Comparison of ENCODE assay signal across 14 cellular contexts in genomic region chr14:75275598-75275997, GRCh38. TPM values are rescaled to one million over a fixed set of nuclear protein-coding genes. Genes with fewer than 3 reads are reported as not detected.
A peak's percentile ranks its signal among the peaks of the same experiment; 100 is the strongest.
DNase-seq lines count a peak whose midpoint lies in the region; ATAC-seq and TF ChIP-seq lines count a peak whose summit lies in the region.
"Had no signal": no experiment of that assay in that cellular context is flagged by ENCODE, and none has a peak within 500 bp of the region (broad histone marks: within the 10 kb centered on the region; RNA-seq: fewer than 3 reads in every experiment).

No MANE protein-coding gene starts in this region.

- ATAC-seq in CD4-positive, alpha-beta T cell (ENCODE audit: poor library complexity) = no peak
- ATAC-seq in memory B cell (ENCODE audit: low read depth) (no peak), esophagus mucosa (no peak)
- ATAC-seq: activated CD4-positive, CD25-positive, alpha-beta regulatory T cell treated with anti-CD3 and anti-CD28 coated beads, Interleukin-2, amount 50 U/mL, for 24 hours had no signal

- H3K36me3 ChIP-seq in spleen = peaks cover 0 to 10% (median 0%) of the 10 kb centered on the region in 6 donors
- peaks cover 5% of the 10 kb centered on the region for H3K36me3 ChIP-seq in brain microvascular endothelial cell (replicated peaks)

- no peaks in the 10 kb centered on the region for H3K9me3 Mint-ChIP-seq in CD4-positive, alpha-beta T cell
- H3K9me3 Mint-ChIP-seq in brain = peaks cover 0 to 9% (median 0%) of the 10 kb centered on the region in 5 experiments
- H3K9me3 Mint-ChIP-seq in memory B cell = no peaks in the 10 kb centered on the region

- peaks cover 56% of the 10 kb centered on the region for H3K27me3 Mint-ChIP-seq in CD4-positive, alpha-beta T cell
- H3K27me3 Mint-ChIP-seq in brain (peaks cover 46% of the 10 kb centered on the region), memory B cell (peaks cover 20% of the 10 kb centered on the region)

- H3K27me3 ChIP-seq in CD4-positive, alpha-beta T cell (ENCODE audit: control insufficient read depth, insufficient read depth, low read length) = peaks cover 4% of the 10 kb centered on the region
- peaks cover 0 to 41% (median 8%) of the 10 kb centered on the region in 7 donors for H3K27me3 ChIP-seq in spleen (replicated peaks in 1 of 7)
- no peaks in the 10 kb centered on the region for H3K27me3 ChIP-seq in brain microvascular endothelial cell (replicated peaks)

- H3K4me3 ChIP-seq in spleen (peak overlapping the region in 1 of 8 donors; percentile 56), brain microvascular endothelial cell (ENCODE audit: low read depth, low read length) (no peak overlapping the region)

- WGBS in spleen, 5 donors = 48 to 96% (median 86%) methylated on average over 1 to 2 of the region's 2 CpGs

- H3K27ac ChIP-seq in CD4-positive, alpha-beta T cell (ENCODE audit: low read depth, low read length) = no peak overlapping the region
- H3K27ac ChIP-seq in spleen (peak overlapping the region in 7 of 8 donors; percentile 79 to 99 (median 95)), brain microvascular endothelial cell (no peak overlapping the region)

- peaks cover 55% of the 10 kb centered on the region for H3K4me1 Mint-ChIP-seq in CD4-positive, alpha-beta T cell (ENCODE audit: low read depth)
- H3K4me1 Mint-ChIP-seq in brain = peaks cover 53% of the 10 kb centered on the region
- H3K4me1 Mint-ChIP-seq in memory B cell = peaks cover 40% of the 10 kb centered on the region

- H3K27ac Mint-ChIP-seq in CD4-positive, alpha-beta T cell = peak overlapping the region; percentile 90
- H3K27ac Mint-ChIP-seq in brain (peak overlapping the region in 1 of 5 experiments; percentile 77), memory B cell (peak overlapping the region; percentile 90)

- H3K9me3 ChIP-seq in CD4-positive, alpha-beta T cell (ENCODE audit: control insufficient read depth, low read length) = no peaks in the 10 kb centered on the region
- H3K9me3 ChIP-seq in spleen = no peaks in the 10 kb centered on the region

- H3K36me3 Mint-ChIP-seq in CD4-positive, alpha-beta T cell (ENCODE audit: low read depth) = peaks cover 31% of the 10 kb centered on the region
- H3K36me3 Mint-ChIP-seq in brain (peaks cover 10% of the 10 kb centered on the region), memory B cell (peaks cover 2% of the 10 kb centered on the region)

- H3K4me3 Mint-ChIP-seq in CD4-positive, alpha-beta T cell = peak overlapping the region; percentile 79
- peak overlapping the region in 3 of 5 experiments; percentile 0 to 63 (median 46) for H3K4me3 Mint-ChIP-seq in brain
- H3K4me3 Mint-ChIP-seq in memory B cell = no peak overlapping the region

- in situ Hi-C loops in brain microvascular endothelial cell (cut with HindIII; ENCODE audit: low pct_ligation_motif_present, low sequenced_read_pairs) = no loop called here

- intact Hi-C loops in CD4-positive, alpha-beta T cell (cut with DNase I, micrococcal nuclease) = loop anchor here in 1 of 2 experiments (2.0 kb wide), 1 partner anchor 15 kb away; no protein-coding TSS in a partner anchor
- intact Hi-C loops in spleen (cut with DNase I; ENCODE audit: low total_unique reads) = no loop called here

- POLR2A ChIA-PET in CD4-positive, alpha-beta T cell (lab: Charles Lee) = interaction anchor here (2.0 kb wide), 1 partner anchor 148 kb away, joined by 7 read pairs; the partner anchor contains the start of gene NEK9

- no peak for TF ChIP-seq POLR2A in spleen (IDR thresholded peaks at IDR 0.05)

- CTCF ChIA-PET in CD4-positive, alpha-beta T cell (lab: Charles Lee) = interaction anchor here (1.6 to 3.1 kb wide), 2 partner anchors 43 to 133 kb away, joined by 3 to 10 read pairs; no protein-coding TSS in a partner anchor

- peaks cover 29 to 82% (median 63%) of the 10 kb centered on the region in 6 donors for H3K4me1 ChIP-seq in spleen

- no peak for TF ChIP-seq CTCF in CD4-positive, alpha-beta T cell (IDR thresholded peaks at IDR 0.05)
- no peak for TF ChIP-seq CTCF in brain (conservative IDR thresholded peaks at IDR 0.05)
- no peak for TF ChIP-seq CTCF in spleen (IDR thresholded peaks at IDR 0.05 in 8 of 11, conservative IDR thresholded peaks at IDR 0.05 in 3 of 11)
- no peak for TF ChIP-seq CTCF in brain microvascular endothelial cell (IDR thresholded peaks at IDR 0.05; ENCODE audit: low read depth, low read length, missing control alignments)

- no peak for DNase-seq in CD4-positive, alpha-beta T cell
- no peak for DNase-seq in memory B cell (ENCODE audit: low spot score in 2 of 2)
- DNase-seq in spleen = peak; percentile 10
- no peak for DNase-seq in brain microvascular endothelial cell
- no peak for DNase-seq in NCI-H1092 (lab: John Stamatoyannopoulos, UW)
- no peak for DNase-seq in dermis blood vessel endothelial cell
- DNase-seq: islet precursor cell; NCI-H1105 treated with DMSO at 0.1 percent for 48 hours; NCI-H446; stimulated activated CD4-positive, alpha-beta T cell treated with anti-CD3 and anti-CD28 coated beads, Interleukin-15, amount 100 ng/mL, for 24 hours; SW 1271 had no signal

RNA-seq across cellular contexts. Expression of gene FOS, which starts 3.0 kb away (rescaled TPM):
- total RNA-seq in CD4-positive, alpha-beta T cell = 1,000 to 10,000 TPM; 1,565 to 1,685 TPM
- polyA plus RNA-seq in brain (ENCODE audit: insufficient read depth, low read depth, low replicate concordance) = 9.4 TPM
- 100 to 1,000 TPM in 5 of 7 donors, 10 to 100 TPM in 2; 46.0 to 414 (median 192) TPM for total RNA-seq in spleen
- 10 to 100 TPM; 18.8 to 32.9 (median 20.2) TPM for polyA plus RNA-seq in spleen
- total RNA-seq in esophagus mucosa = 125 TPM
- total RNA-seq in dermis blood vessel endothelial cell = 8.2 and 127 TPM in 2 replicates

Comparison
In these comparisons a context has a peak if more than half of its experiments do, and no peak if none do; other contexts are left out.
1. H3K27ac ChIP-seq: peak in spleen (7 of 8); none in CD4-positive, alpha-beta T cell (single experiment) and brain microvascular endothelial cell (single experiment).